Comparison of ENCODE assay signal across 1 cellular context in the genomic region with DNA sequence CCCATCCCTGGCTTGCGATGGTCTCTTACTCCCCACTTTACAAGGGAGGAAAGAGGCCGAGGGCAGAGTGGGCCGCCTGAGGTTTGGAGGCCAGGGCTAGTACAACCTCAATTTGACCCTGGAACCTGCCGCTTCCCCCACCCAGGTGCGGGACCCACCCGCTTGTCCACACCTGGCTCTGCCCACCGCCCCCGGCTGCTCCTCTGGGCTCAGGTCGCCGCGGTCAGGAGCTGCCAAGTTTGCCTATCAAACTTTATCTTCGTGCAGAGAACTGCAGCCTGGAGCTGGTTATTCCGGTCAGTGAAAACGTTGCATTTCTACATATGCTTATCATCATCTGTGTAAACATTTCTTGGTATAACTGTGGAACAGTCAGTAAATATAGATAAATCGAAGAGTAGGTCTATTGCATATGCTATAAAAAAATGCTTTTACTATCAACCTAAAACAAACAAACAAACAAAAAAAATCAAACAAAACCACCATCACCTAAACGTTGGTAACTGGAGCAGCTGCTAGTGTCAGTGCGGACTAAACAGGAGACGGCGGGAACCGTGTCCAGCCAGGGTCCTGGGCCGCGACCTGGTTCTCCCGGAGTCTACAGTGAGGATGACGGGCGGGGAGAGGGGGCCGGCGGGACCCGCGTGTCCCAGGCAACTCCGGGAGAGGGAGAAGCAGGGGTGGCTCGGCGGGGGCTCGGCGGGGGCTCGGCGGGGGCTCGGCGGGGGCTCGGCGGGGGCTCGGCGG.
TF ChIP-seq lines count a peak whose summit lies in the region.

No MANE protein-coding gene starts in this region.

TF ChIP-seq in K562, 482 proteins besides CTCF, POLR2A, EP300 and RAD21 (continued from another document and continues in another):
- TF ChIP-seq ZNF609 (CRISPR knock-in tag; IDR thresholded peaks at IDR 0.05; ENCODE audit: borderline replicate concordance) (no peak), SIN3A (IDR thresholded peaks at IDR 0.05; ENCODE audit: borderline replicate concordance in 2 of 2, control insufficient read depth in 1 of 2, low read depth in 2 of 2, low read length in 2 of 2) (no peak; a peak in 2 of 4 replicates), SMARCE1 (IDR thresholded peaks at IDR 0.05) (peak; percentile 82), ZNF445 (CRISPR knock-in tag; IDR thresholded peaks at IDR 0.05; ENCODE audit: low read depth) (no peak), ZC3H8 (IDR thresholded peaks at IDR 0.05) (peak; percentile 97), ZNF707 (CRISPR knock-in tag; conservative IDR thresholded peaks at IDR 0.05) (no peak), PHB2 (IDR thresholded peaks at IDR 0.05; ENCODE audit: low read depth) (no peak), IRF2 (CRISPR knock-in tag; IDR thresholded peaks at IDR 0.05) (no peak), ZBTB40 (IDR thresholded peaks at IDR 0.05) (0 out of 2 replicates have a peak, but pooled peaks have one; percentile 26), ZBTB40 (CRISPR knock-in tag; IDR thresholded peaks at IDR 0.05) (no peak), ESRRB (CRISPR knock-in tag; IDR thresholded peaks at IDR 0.05; ENCODE audit: borderline replicate concordance) (no peak), ELF4 (CRISPR knock-in tag; IDR thresholded peaks at IDR 0.05) (peak; percentile 5), ZC3H4 (CRISPR knock-in tag; IDR thresholded peaks at IDR 0.05; ENCODE audit: borderline replicate concordance) (no peak), CBFA2T2 (conservative IDR thresholded peaks at IDR 0.05) (peak; percentile 80), NCOA4 (IDR thresholded peaks at IDR 0.05; ENCODE audit: partially characterized antibody) (no peak), ARID3A (IDR thresholded peaks at IDR 0.05; ENCODE audit: borderline replicate concordance, low read depth, low read length) (0 out of 2 replicates have a peak, but pooled peaks have one; percentile 10), ZKSCAN3 (CRISPR knock-in tag; IDR thresholded peaks at IDR 0.05) (no peak), NCOA6 (IDR thresholded peaks at IDR 0.05) (no peak), EWSR1 (IDR thresholded peaks at IDR 0.05; ENCODE audit: borderline replicate concordance, low read depth, partially characterized antibody) (no peak), SMC3 (conservative IDR thresholded peaks at IDR 0.05; ENCODE audit: insufficient read depth, low read depth, low read length) (no peak), FOXK1 (CRISPR knock-in tag; IDR thresholded peaks at IDR 0.05; ENCODE audit: borderline replicate concordance) (no peak), NR4A1 (CRISPR knock-in tag; IDR thresholded peaks at IDR 0.05) (no peak), NR4A1 (tag; IDR thresholded peaks at IDR 0.05) (no peak), ETS2 (tag; IDR thresholded peaks at IDR 0.05; ENCODE audit: borderline replicate concordance, poor library complexity, severe bottlenecking) (no peak), POLR2AphosphoS5 (IDR thresholded peaks at IDR 0.05; ENCODE audit: control insufficient read depth, insufficient read depth, low read depth, low read length) (peak; percentile 99), RBFOX2 (IDR thresholded peaks at IDR 0.05; ENCODE audit: low read depth, low read length) (peak; percentile 85; the same call in 1 of the 2 replicates), NFIX (CRISPR knock-in tag; IDR thresholded peaks at IDR 0.05; ENCODE audit: low read depth) (no peak), PYGO2 (tag; IDR thresholded peaks at IDR 0.05) (no peak), RBM34 (IDR thresholded peaks at IDR 0.05; ENCODE audit: borderline replicate concordance, insufficient read depth, low read length) (no peak), HMG20A (CRISPR knock-in tag; conservative IDR thresholded peaks at IDR 0.05) (no peak), LARP7 (IDR thresholded peaks at IDR 0.05) (peak; percentile 46; the same call in 1 of the 2 replicates), KLF10 (CRISPR knock-in tag; IDR thresholded peaks at IDR 0.05) (no peak), ZZZ3 (IDR thresholded peaks at IDR 0.05) (no peak), FOS (IDR thresholded peaks at IDR 0.05; ENCODE audit: extremely low read depth, insufficient read length) (no peak), HLTF (IDR thresholded peaks at IDR 0.05) (peak; percentile 92; the same call in 1 of the 2 replicates), BCL6 (CRISPR knock-in tag; IDR thresholded peaks at IDR 0.05) (no peak), CCNT2 (IDR thresholded peaks at IDR 0.05; ENCODE audit: borderline replicate concordance, extremely low read depth, insufficient read length, low read depth, low read length) (no peak), NELFE (IDR thresholded peaks at IDR 0.05; ENCODE audit: insufficient read depth, insufficient read length) (no peak)
- TF ChIP-seq, protein P1, sequence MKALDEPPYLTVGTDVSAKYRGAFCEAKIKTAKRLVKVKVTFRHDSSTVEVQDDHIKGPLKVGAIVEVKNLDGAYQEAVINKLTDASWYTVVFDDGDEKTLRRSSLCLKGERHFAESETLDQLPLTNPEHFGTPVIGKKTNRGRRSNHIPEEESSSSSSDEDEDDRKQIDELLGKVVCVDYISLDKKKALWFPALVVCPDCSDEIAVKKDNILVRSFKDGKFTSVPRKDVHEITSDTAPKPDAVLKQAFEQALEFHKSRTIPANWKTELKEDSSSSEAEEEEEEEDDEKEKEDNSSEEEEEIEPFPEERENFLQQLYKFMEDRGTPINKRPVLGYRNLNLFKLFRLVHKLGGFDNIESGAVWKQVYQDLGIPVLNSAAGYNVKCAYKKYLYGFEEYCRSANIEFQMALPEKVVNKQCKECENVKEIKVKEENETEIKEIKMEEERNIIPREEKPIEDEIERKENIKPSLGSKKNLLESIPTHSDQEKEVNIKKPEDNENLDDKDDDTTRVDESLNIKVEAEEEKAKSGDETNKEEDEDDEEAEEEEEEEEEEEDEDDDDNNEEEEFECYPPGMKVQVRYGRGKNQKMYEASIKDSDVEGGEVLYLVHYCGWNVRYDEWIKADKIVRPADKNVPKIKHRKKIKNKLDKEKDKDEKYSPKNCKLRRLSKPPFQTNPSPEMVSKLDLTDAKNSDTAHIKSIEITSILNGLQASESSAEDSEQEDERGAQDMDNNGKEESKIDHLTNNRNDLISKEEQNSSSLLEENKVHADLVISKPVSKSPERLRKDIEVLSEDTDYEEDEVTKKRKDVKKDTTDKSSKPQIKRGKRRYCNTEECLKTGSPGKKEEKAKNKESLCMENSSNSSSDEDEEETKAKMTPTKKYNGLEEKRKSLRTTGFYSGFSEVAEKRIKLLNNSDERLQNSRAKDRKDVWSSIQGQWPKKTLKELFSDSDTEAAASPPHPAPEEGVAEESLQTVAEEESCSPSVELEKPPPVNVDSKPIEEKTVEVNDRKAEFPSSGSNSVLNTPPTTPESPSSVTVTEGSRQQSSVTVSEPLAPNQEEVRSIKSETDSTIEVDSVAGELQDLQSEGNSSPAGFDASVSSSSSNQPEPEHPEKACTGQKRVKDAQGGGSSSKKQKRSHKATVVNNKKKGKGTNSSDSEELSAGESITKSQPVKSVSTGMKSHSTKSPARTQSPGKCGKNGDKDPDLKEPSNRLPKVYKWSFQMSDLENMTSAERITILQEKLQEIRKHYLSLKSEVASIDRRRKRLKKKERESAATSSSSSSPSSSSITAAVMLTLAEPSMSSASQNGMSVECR (CRISPR knock-in tag; IDR thresholded peaks at IDR 0.05) = no peak
